Comparison of ENCODE assay signal across 8 cellular contexts in genomic region chr6:79631800-79632172, GRCh38. TPM values are rescaled to one million over a fixed set of nuclear protein-coding genes. Genes with fewer than 3 reads are reported as not detected.
DNase-seq lines count a peak whose midpoint lies in the region; ATAC-seq and TF ChIP-seq lines count a peak whose summit lies in the region.

No MANE protein-coding gene starts in this region.

- intact Hi-C loops in activated CD8-positive, alpha-beta T cell treated with anti-CD3 and anti-CD28 coated beads for 36 hours (cut with micrococcal nuclease): no loop called here

- H4K20me1 ChIP-seq in hepatocyte (ENCODE audit: insufficient read depth, poor library complexity, severe bottlenecking) (peaks cover 8% of the 10 kb centered on the region), smooth muscle cell (ENCODE audit: low read depth) (no peaks in the 10 kb centered on the region)

- peaks cover 7% of the 10 kb centered on the region for H3K4me1 Mint-ChIP-seq in activated CD8-positive, alpha-beta T cell treated with anti-CD3 and anti-CD28 coated beads for 36 hours (ENCODE audit: low read depth)

- H3K36me3 ChIP-seq in hepatocyte (replicated peaks; ENCODE audit: insufficient read depth, low read depth) (no peaks in the 10 kb centered on the region), smooth muscle cell (ENCODE audit: low read depth) (no peaks in the 10 kb centered on the region)

- H3K4me3 Mint-ChIP-seq in activated CD8-positive, alpha-beta T cell treated with anti-CD3 and anti-CD28 coated beads for 36 hours: peak overlapping the region; percentile 71

- H3K27me3 Mint-ChIP-seq in activated CD8-positive, alpha-beta T cell treated with anti-CD3 and anti-CD28 coated beads for 36 hours: peaks cover 48% of the 10 kb centered on the region

- no peaks in the 10 kb centered on the region for H3K9me3 Mint-ChIP-seq in activated CD8-positive, alpha-beta T cell treated with anti-CD3 and anti-CD28 coated beads for 36 hours

- no peaks in the 10 kb centered on the region for H3F3A ChIP-seq in smooth muscle cell (ENCODE audit: low read depth)

- peak overlapping the region; percentile 99 for H3K27ac ChIP-seq in hepatocyte
- no peak overlapping the region for H3K27ac ChIP-seq in smooth muscle cell (ENCODE audit: low read depth)

- CTCF ChIA-PET in activated CD8-positive, alpha-beta T cell treated with anti-CD3 and anti-CD28 coated beads for 36 hours (lab: Charles Lee): interaction anchor here (0.8 to 1.6 kb wide), 5 partner anchors 9 to 82 kb away, joined by 3 to 6 read pairs (median 4); no protein-coding TSS in a partner anchor

- no peaks in the 10 kb centered on the region for H3K9me3 ChIP-seq in hepatocyte (ENCODE audit: low read depth)
- no peaks in the 10 kb centered on the region for H3K9me3 ChIP-seq in smooth muscle cell (replicated peaks; ENCODE audit: low read depth)

- POLR2A ChIA-PET in activated CD8-positive, alpha-beta T cell treated with anti-CD3 and anti-CD28 coated beads for 36 hours (lab: Charles Lee): interaction anchor here (1.4 kb wide), 1 partner anchor 8 kb away, joined by 3 read pairs; no protein-coding TSS in a partner anchor

- H3K9me2 ChIP-seq in hepatocyte (replicated peaks; ENCODE audit: insufficient read depth): no peaks in the 10 kb centered on the region

- H3K27ac Mint-ChIP-seq in activated CD8-positive, alpha-beta T cell treated with anti-CD3 and anti-CD28 coated beads for 36 hours: no peak overlapping the region

- no peak for ATAC-seq in activated CD8-positive, alpha-beta T cell treated with anti-CD3 and anti-CD28 coated beads for 36 hours
- no peak for ATAC-seq in HG03469 (IDR thresholded peaks at IDR 0.05; ENCODE audit: unreplicated experiment)

- peak overlapping the region; percentile 97 for H3K4me3 ChIP-seq in hepatocyte
- H3K4me3 ChIP-seq in smooth muscle cell: peak overlapping the region; percentile 99

- peaks cover 10% of the 10 kb centered on the region for H3K4me1 ChIP-seq in hepatocyte (ENCODE audit: insufficient read depth)
- H3K4me1 ChIP-seq in smooth muscle cell (ENCODE audit: low read depth): peaks cover 15% of the 10 kb centered on the region

- peak overlapping the region; percentile 86 for H3K4me2 ChIP-seq in hepatocyte
- H3K4me2 ChIP-seq in smooth muscle cell: peak overlapping the region; percentile 94

- DNase-seq in DMS79 treated with DMSO at 0.1 percent for 48 hours (lab: John Stamatoyannopoulos, UW): peak; percentile 63
- no peak for DNase-seq in DMS79 (lab: John Stamatoyannopoulos, UW)
- no peak for DNase-seq in activated CD8-positive, alpha-beta T cell treated with anti-CD3 and anti-CD28 coated beads for 36 hours
- no peak for DNase-seq in hepatocyte (ENCODE audit: low spot score)
- DNase-seq in smooth muscle cell (lab: John Stamatoyannopoulos, UW; ENCODE audit: unreplicated experiment): no peak
- no peak for DNase-seq in inferior parietal cortex (ENCODE audit: extremely low spot score)
- no peak for DNase-seq in stimulated activated CD4-positive, alpha-beta T cell treated with anti-CD3 and anti-CD28 coated beads, Interleukin-12 subunit alpha, Interleukin-12 subunit beta, amount 100 ng/mL, for 4 hours

- H3K79me2 ChIP-seq in hepatocyte (peaks cover 52% of the 10 kb centered on the region), smooth muscle cell (ENCODE audit: low read depth) (no peaks in the 10 kb centered on the region)

- no peaks in the 10 kb centered on the region for H3K27me3 ChIP-seq in hepatocyte
- H3K27me3 ChIP-seq in smooth muscle cell (ENCODE audit: low read depth): no peaks in the 10 kb centered on the region

- 11% methylated on average over 7 of the region's 7 CpGs for WGBS in hepatocyte (ENCODE audit: low lambda C conversion rate, missing lambda C conversion rate)
- WGBS in smooth muscle cell (ENCODE audit: low lambda C conversion rate): 16% methylated on average over 7 of the region's 7 CpGs

- peak overlapping the region; percentile 68 for H3K9ac ChIP-seq in smooth muscle cell (ENCODE audit: low read depth)

- TF ChIP-seq CTCF in activated CD8-positive, alpha-beta T cell treated with anti-CD3 and anti-CD28 coated beads for 36 hours (IDR thresholded peaks at IDR 0.05): no peak
- no peak for TF ChIP-seq CTCF in hepatocyte (IDR thresholded peaks at IDR 0.05; ENCODE audit: poor library complexity)
- no peak for TF ChIP-seq CTCF in smooth muscle cell (IDR thresholded peaks at IDR 0.05; ENCODE audit: borderline replicate concordance, insufficient read depth, poor library complexity, severe bottlenecking)

- no peaks in the 10 kb centered on the region for H3K36me3 Mint-ChIP-seq in activated CD8-positive, alpha-beta T cell treated with anti-CD3 and anti-CD28 coated beads for 36 hours (ENCODE audit: low read depth)

- H2AFZ ChIP-seq in hepatocyte (peak overlapping the region; percentile 97), smooth muscle cell (ENCODE audit: low read depth) (peak overlapping the region; percentile 99)

RNA-seq across cellular contexts. Expression of gene SH3BGRL2, which starts 0.7 kb away (rescaled TPM):
- total RNA-seq in activated CD8-positive, alpha-beta T cell treated with anti-CD3 and anti-CD28 coated beads for 36 hours: under 1 TPM; 0.54 to 0.70 TPM
- total RNA-seq in hepatocyte: 63.6 and 71.4 TPM in 2 replicates
- 23.4 and 24.1 TPM in 2 replicates for polyA plus RNA-seq in hepatocyte
- 15.1 and 16.6 TPM in 2 replicates for total RNA-seq in smooth muscle cell
- polyA plus RNA-seq in smooth muscle cell: 4.5 and 4.6 TPM in 2 replicates
